Comparison of ENCODE assay signal across 1 cellular context in the genomic region with DNA sequence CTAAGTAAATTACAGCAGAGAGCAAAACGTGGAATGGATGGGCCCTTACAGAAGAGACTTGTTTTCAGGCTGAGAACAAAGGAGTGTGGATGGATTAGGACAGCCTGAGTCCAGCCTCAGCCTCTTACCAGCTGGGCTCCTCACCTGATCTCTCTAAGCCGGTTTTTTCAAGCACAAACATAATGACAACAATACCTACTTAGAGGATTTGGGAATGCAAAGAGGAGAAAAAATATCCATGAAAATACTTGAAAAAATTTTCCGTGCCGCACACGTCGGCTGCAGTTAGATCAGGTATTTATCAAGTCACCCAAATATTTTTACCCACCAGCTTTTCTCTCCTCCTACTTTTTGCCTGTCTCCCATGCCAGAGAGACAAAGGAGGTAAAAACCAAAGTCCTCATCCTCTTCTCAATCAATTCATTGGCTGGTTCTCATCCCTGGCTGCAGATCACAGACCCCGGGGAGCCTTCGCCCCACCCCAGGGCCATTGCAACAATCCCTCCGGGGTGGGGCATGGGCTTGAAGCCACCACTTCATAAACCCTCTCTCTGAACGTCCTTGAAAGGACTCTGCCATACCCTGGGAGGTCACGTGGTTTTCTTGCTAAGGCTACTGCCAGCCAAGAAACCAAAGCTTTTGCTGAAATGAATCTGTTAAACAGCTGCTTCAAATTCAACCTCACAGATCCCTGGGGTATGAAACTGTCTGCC.
TF ChIP-seq lines count a peak whose summit lies in the region.

No MANE protein-coding gene starts in this region.

TF ChIP-seq in HepG2, 621 proteins besides CTCF, POLR2A, EP300 and RAD21 (continued from another document):
- TF ChIP-seq, protein P1, sequence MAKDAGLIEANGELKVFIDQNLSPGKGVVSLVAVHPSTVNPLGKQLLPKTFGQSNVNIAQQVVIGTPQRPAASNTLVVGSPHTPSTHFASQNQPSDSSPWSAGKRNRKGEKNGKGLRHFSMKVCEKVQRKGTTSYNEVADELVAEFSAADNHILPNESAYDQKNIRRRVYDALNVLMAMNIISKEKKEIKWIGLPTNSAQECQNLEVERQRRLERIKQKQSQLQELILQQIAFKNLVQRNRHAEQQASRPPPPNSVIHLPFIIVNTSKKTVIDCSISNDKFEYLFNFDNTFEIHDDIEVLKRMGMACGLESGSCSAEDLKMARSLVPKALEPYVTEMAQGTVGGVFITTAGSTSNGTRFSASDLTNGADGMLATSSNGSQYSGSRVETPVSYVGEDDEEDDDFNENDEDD (CRISPR knock-in tag; IDR thresholded peaks at IDR 0.05; ENCODE audit: borderline replicate concordance) = no peak
- TF ChIP-seq GABPB1 (CRISPR knock-in tag; IDR thresholded peaks at IDR 0.05) = no peak
- no peak for TF ChIP-seq ZNF503 (CRISPR knock-in tag; IDR thresholded peaks at IDR 0.05)
- peak; percentile 55 for TF ChIP-seq POLR2G (IDR thresholded peaks at IDR 0.05; ENCODE audit: low read depth, low read length)
- TF ChIP-seq CREB1 (IDR thresholded peaks at IDR 0.05) = no peak
- no peak for TF ChIP-seq CREB1 (CRISPR knock-in tag; IDR thresholded peaks at IDR 0.05)
- no peak for TF ChIP-seq CENPT (CRISPR knock-in tag; IDR thresholded peaks at IDR 0.05; ENCODE audit: low read depth)
- TF ChIP-seq CHD2 (IDR thresholded peaks at IDR 0.05; ENCODE audit: low read depth, low read length) = no peak
- TF ChIP-seq SOX6 (IDR thresholded peaks at IDR 0.05) = no peak
- TF ChIP-seq SOX6 (CRISPR knock-in tag; IDR thresholded peaks at IDR 0.05) = peak; percentile 76
- TF ChIP-seq SMAD1 (CRISPR knock-in tag; IDR thresholded peaks at IDR 0.05; ENCODE audit: borderline replicate concordance, low read depth) = no peak
- no peak for TF ChIP-seq KLF6 (CRISPR knock-in tag; IDR thresholded peaks at IDR 0.05)
